Comparison of ENCODE assay signal across 1 cellular context in genomic region chr18:44792456-44793080, GRCh38.
TF ChIP-seq lines count a peak whose summit lies in the region.

No MANE protein-coding gene starts in this region.

TF ChIP-seq in SK-N-SH, 30 proteins besides CTCF, POLR2A, EP300 and RAD21 (continued from another document):
- TF ChIP-seq REST (IDR thresholded peaks at IDR 0.05; ENCODE audit: low read depth, low read length) (no peak), ZBTB33 (IDR thresholded peaks at IDR 0.05; ENCODE audit: borderline replicate concordance, low read depth) (no peak), FOSL2 (IDR thresholded peaks at IDR 0.05; ENCODE audit: borderline replicate concordance, low read depth) (no peak), PBX3 (IDR thresholded peaks at IDR 0.05) (no peak), SMC3 (IDR thresholded peaks at IDR 0.05; ENCODE audit: low read depth, low read length) (no peak), FOXM1 (IDR thresholded peaks at IDR 0.05; ENCODE audit: low read depth) (no peak), MEF2A (IDR thresholded peaks at IDR 0.05; ENCODE audit: borderline replicate concordance, low read depth) (no peak), YY1 (IDR thresholded peaks at IDR 0.05; ENCODE audit: low read depth) (no peak), USF2 (IDR thresholded peaks at IDR 0.05; ENCODE audit: borderline replicate concordance, low read depth, low read length) (no peak)
